11 cellular contexts compared by ENCODE assay signal in genomic region chr2:186129767-186130581, GRCh38.
DNase-seq lines count a peak whose midpoint lies in the region; ATAC-seq and TF ChIP-seq lines count a peak whose summit lies in the region.
"Had no signal": no experiment of that assay in that cellular context is flagged by ENCODE, and none has a peak within 500 bp of the region (broad histone marks: within the 10 kb centered on the region; RNA-seq: fewer than 3 reads in every experiment).

No MANE protein-coding gene starts in this region.

- peaks cover 7% of the 10 kb centered on the region for H3F3A ChIP-seq in PC-3 (ENCODE audit: low read length, unreplicated experiment)

- H3K9me2 ChIP-seq in PC-3 (replicated peaks; ENCODE audit: low read length): no peaks in the 10 kb centered on the region

- ATAC-seq in PC-3 (peak; percentile 75), GM19452 (IDR thresholded peaks at IDR 0.05; ENCODE audit: unreplicated experiment) (no peak)

- H3K36me3 Mint-ChIP-seq in type B pancreatic cell: no peaks in the 10 kb centered on the region

- peak overlapping the region; percentile 87 for H3K27ac ChIP-seq in PC-3 (ENCODE audit: low read length)
- H3K27ac ChIP-seq in tibial artery: no peak overlapping the region
- H3K27ac ChIP-seq: RWPE1 had no signal

- H3K9ac ChIP-seq in PC-3 (ENCODE audit: low read length): peak overlapping the region; percentile 23

- H4K20me1 ChIP-seq in PC-3 (ENCODE audit: low read length): no peaks in the 10 kb centered on the region

- no peak overlapping the region for H2AFZ ChIP-seq in PC-3 (ENCODE audit: low read length)

- no peaks in the 10 kb centered on the region for H3K27me3 Mint-ChIP-seq in type B pancreatic cell
- H3K27me3 Mint-ChIP-seq: memory B cell had no signal

- H3K4me3 ChIP-seq in PC-3 (ENCODE audit: low read length): peak overlapping the region; percentile 40; the same call in 1 of the 2 replicates
- H3K4me3 ChIP-seq in fibroblast of the aortic adventitia (ENCODE audit: low read depth, low read length): no peak overlapping the region
- H3K4me3 ChIP-seq in tibial artery: no peak overlapping the region

- peaks cover 47% of the 10 kb centered on the region for H3K4me1 ChIP-seq in PC-3 (ENCODE audit: insufficient read depth, low read length)
- peaks cover 0 to 14% (median 0%) of the 10 kb centered on the region in 4 donors for H3K4me1 ChIP-seq in tibial artery

- intact Hi-C loops in PC-3 (cut with micrococcal nuclease): loop anchor here (2.0 to 10.0 kb wide), 4 partner anchors 127 to 383 kb away; no protein-coding TSS in a partner anchor
- intact Hi-C loops in tibial artery (cut with DNase I; ENCODE audit: low total_unique reads): no loop called here

- TF ChIP-seq EP300 in Ishikawa (IDR thresholded peaks at IDR 0.05; ENCODE audit: borderline replicate concordance): 0 out of 2 replicates have a peak, but pooled peaks have one; percentile 15

- H3K4me2 ChIP-seq in PC-3 (ENCODE audit: low read length): peak overlapping the region; percentile 67

- peak overlapping the region; percentile 4 for H3K4me3 Mint-ChIP-seq in type B pancreatic cell
- H3K4me3 Mint-ChIP-seq: memory B cell had no signal

- peak; percentile 87 for DNase-seq in PC-3
- DNase-seq in fibroblast of the aortic adventitia (ENCODE audit: low read depth): peak; percentile 69
- no peak for DNase-seq in type B pancreatic cell (ENCODE audit: extremely low spot score, unreplicated experiment)
- DNase-seq in NAMALWA (ENCODE audit: low spot score): no peak
- no peak for DNase-seq in tibial artery
- DNase-seq: activated CD8-positive, alpha-beta memory T cell treated with anti-CD3 and anti-CD28 coated beads, Interleukin-2, amount 50 U/mL, for 48 hours; H7 had no signal

- CTCF ChIA-PET in PC-3 (lab: Charles Lee): interaction anchor here (0.5 to 1.0 kb wide), 4 partner anchors 40 to 384 kb away, joined by 3 to 5 read pairs (median 3); no protein-coding TSS in a partner anchor

- no peak for TF ChIP-seq RAD21 in Ishikawa (IDR thresholded peaks at IDR 0.05; ENCODE audit: low read depth)

- H3K36me3 ChIP-seq in PC-3 (ENCODE audit: low read depth, low read length): no peaks in the 10 kb centered on the region
- no peaks in the 10 kb centered on the region for H3K36me3 ChIP-seq in tibial artery

- POLR2A ChIA-PET in PC-3 (lab: Charles Lee; ENCODE audit: unreplicated experiment): interaction anchor here (0.5 to 0.8 kb wide), 6 partner anchors 46 to 452 kb away, joined by 3 to 5 read pairs (median 4); no protein-coding TSS in a partner anchor

- TSS peak; percentile 60 for BruUV-seq in PC-3 (replicated peaks; lab: Mats Ljungman, UMichigan)

- H3K9me3 Mint-ChIP-seq in type B pancreatic cell: no peaks in the 10 kb centered on the region
- H3K9me3 Mint-ChIP-seq: memory B cell had no signal

- H3K27me3 ChIP-seq in PC-3 (ENCODE audit: low read length) (no peaks in the 10 kb centered on the region), tibial artery (no peaks in the 10 kb centered on the region)

- H3K79me2 ChIP-seq in PC-3 (ENCODE audit: low read length): no peaks in the 10 kb centered on the region

- H3K9me3 ChIP-seq in PC-3 (ENCODE audit: low read length) (no peaks in the 10 kb centered on the region), tibial artery (no peaks in the 10 kb centered on the region)

- H3K27ac Mint-ChIP-seq in type B pancreatic cell: no peak overlapping the region
- H3K27ac Mint-ChIP-seq: memory B cell had no signal

- no peak for TF ChIP-seq CTCF in PC-3 (conservative IDR thresholded peaks at IDR 0.05; ENCODE audit: low read depth, low read length)
- TF ChIP-seq CTCF in fibroblast of the aortic adventitia (IDR thresholded peaks at IDR 0.05; ENCODE audit: insufficient read depth, low read length): no peak
- TF ChIP-seq CTCF in type B pancreatic cell (conservative IDR thresholded peaks at IDR 0.05): no peak
- TF ChIP-seq CTCF in tibial artery (IDR thresholded peaks at IDR 0.05): no peak

- H3K4me1 Mint-ChIP-seq in type B pancreatic cell (ENCODE audit: unreplicated experiment): peaks cover 19% of the 10 kb centered on the region
- H3K4me1 Mint-ChIP-seq: memory B cell had no signal

TF ChIP-seq in Ishikawa, 13 proteins besides CTCF, POLR2A, EP300 and RAD21:
- TF ChIP-seq NFIC (IDR thresholded peaks at IDR 0.05): peak; percentile 81
- TF ChIP-seq YY1 (IDR thresholded peaks at IDR 0.05; ENCODE audit: low read depth): no peak

Comparison
In these comparisons a context has a peak if more than half of its experiments do, and no peak if none do; other contexts are left out.
1. DNase-seq: peak in PC-3 (single experiment) and fibroblast of the aortic adventitia (single experiment); none in type B pancreatic cell (single experiment), NAMALWA (single experiment) and tibial artery (0 of 2).